ENCODE assay signal across 11 cellular contexts in the genomic region with DNA sequence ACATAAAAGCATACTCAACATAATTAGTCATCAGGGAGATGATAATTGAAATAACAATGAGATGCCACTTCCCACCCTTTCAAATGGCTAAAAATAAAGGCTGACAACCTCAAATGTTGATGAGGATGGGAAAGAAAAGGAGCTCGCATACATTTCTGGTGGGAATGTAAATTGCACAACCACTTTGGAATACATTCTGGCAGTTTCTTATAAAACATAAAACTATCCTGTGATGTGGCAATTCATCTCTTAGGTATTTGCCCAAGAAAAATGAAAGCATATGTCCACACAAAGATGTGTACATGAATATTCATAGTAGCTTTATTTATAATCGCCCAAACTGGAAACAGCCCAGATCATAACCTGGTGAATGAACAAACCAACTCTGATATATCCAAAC. TPM values are rescaled to one million over a fixed set of nuclear protein-coding genes. Genes with fewer than 3 reads are reported as not detected.
A peak's percentile ranks its signal among the peaks of the same experiment; 100 is the strongest.
DNase-seq lines count a peak whose midpoint lies in the region; ATAC-seq and TF ChIP-seq lines count a peak whose summit lies in the region.
"Had no signal": no experiment of that assay in that cellular context is flagged by ENCODE, and none has a peak within 500 bp of the region (broad histone marks: within the 10 kb centered on the region; RNA-seq: fewer than 3 reads in every experiment).

No MANE protein-coding gene starts in this region.

- no peak overlapping the region for H3K27ac ChIP-seq in dorsolateral prefrontal cortex

- peak overlapping the region in 50 of 59 donors; percentile 23 to 77 (median 64) for H3K4me3 ChIP-seq in dorsolateral prefrontal cortex
- peak overlapping the region; percentile 54 for H3K4me3 ChIP-seq in neuron (ENCODE audit: low read length)

- TF ChIP-seq CTCF in dorsolateral prefrontal cortex (IDR thresholded peaks at IDR 0.05 in 54 of 56, conservative IDR thresholded peaks at IDR 0.05 in 2 of 56; ENCODE audit: low read depth in 1 of 56, partially characterized antibody in 56 of 56), result no peak

- H3K4me1 ChIP-seq in neuron (ENCODE audit: insufficient read depth, low read length), result no peaks in the 10 kb centered on the region

- peak overlapping the region; percentile 21 for H2AFZ ChIP-seq in neuron (ENCODE audit: low read depth, low read length)

- H3K27me3 ChIP-seq in dorsolateral prefrontal cortex (peaks cover 0 to 55% (median 13%) of the 10 kb centered on the region in 45 donors), neuron (ENCODE audit: insufficient read depth, low read length) (peaks cover 6% of the 10 kb centered on the region)
- H3K27me3 ChIP-seq: sigmoid colon had no signal

- intact Hi-C loops in dorsolateral prefrontal cortex (cut with DNase I), result loop anchor here in 1 of 2 donors (10.0 kb wide), 2 partner anchors 172 to 368 kb away; no protein-coding TSS in a partner anchor

- DNase-seq in EH (ENCODE audit: low read depth) (peak; percentile 85), NCI-H226 (peak; percentile 1), dorsolateral prefrontal cortex (no peak), HT-29 (ENCODE audit: low spot score) (no peak), COLO668 (lab: John Stamatoyannopoulos, UW; ENCODE audit: unreplicated experiment) (no peak)
- DNase-seq: SHP77 treated with DMSO at 0.1 percent for 48 hours had no signal

- no peaks in the 10 kb centered on the region for H3K9me3 ChIP-seq in neuron (ENCODE audit: low read length)
- H3K9me3 ChIP-seq: sigmoid colon had no signal

- H3K36me3 ChIP-seq in neuron (ENCODE audit: insufficient read depth, low read length), result no peaks in the 10 kb centered on the region

- ATAC-seq in HG02759 (IDR thresholded peaks at IDR 0.05; ENCODE audit: unreplicated experiment) (no peak), GM18502 (IDR thresholded peaks at IDR 0.05; ENCODE audit: poor library complexity, unreplicated experiment) (no peak)

RNA-seq across cellular contexts. Expression of a gene that starts 0.7 kb away (rescaled TPM):
- total RNA-seq in dorsolateral prefrontal cortex, result 10 to 100 TPM; 11.5 to 24.2 (median 17.8) TPM
- 5.1 and 5.5 TPM in 2 replicates for total RNA-seq in HT-29 (2014; rRNA removed; shearing (Covaris generic))

RNA-seq across cellular contexts. Expression of a gene that starts 11.7 kb away (rescaled TPM):
- 10 to 100 TPM in 16 of 120 experiments, 1 to 10 TPM in 104; 1.6 to 13.5 (median 6.6) TPM for total RNA-seq in dorsolateral prefrontal cortex
- total RNA-seq in HT-29 (2014; rRNA removed; shearing (Covaris generic)), result not detected in 2 replicates
- total RNA-seq: sigmoid colon, ureter had no signal

Comparison
In these comparisons a context has a peak if more than half of its experiments do, and no peak if none do; other contexts are left out.
1. DNase-seq: peak in EH (single experiment) and NCI-H226 (single experiment); none in dorsolateral prefrontal cortex (0 of 10), HT-29 (single experiment) and COLO668 (single experiment).